Comparison of ENCODE assay signal across 8 cellular contexts in genomic region chr16:4261557-4262172, GRCh38. TPM values are rescaled to one million over a fixed set of nuclear protein-coding genes. Genes with fewer than 3 reads are reported as not detected.
DNase-seq lines count a peak whose midpoint lies in the region; ATAC-seq and TF ChIP-seq lines count a peak whose summit lies in the region.

No MANE protein-coding gene starts in this region.

- peaks cover 47% of the 10 kb centered on the region for H3K36me3 Mint-ChIP-seq in brain
- H3K36me3 Mint-ChIP-seq in mesothelial cell of epicardium, result peaks cover 17% of the 10 kb centered on the region

- TF ChIP-seq CTCF in brain (conservative IDR thresholded peaks at IDR 0.05), result peak; percentile 59 to 87
- TF ChIP-seq CTCF in mesothelial cell of epicardium (IDR thresholded peaks at IDR 0.05; ENCODE audit: unreplicated experiment), result peak; percentile 86

- ATAC-seq in GM19324 (IDR thresholded peaks at IDR 0.05; ENCODE audit: low FRiP score, unreplicated experiment), result no peak
- no peak for ATAC-seq in HG03521 (IDR thresholded peaks at IDR 0.05; ENCODE audit: unreplicated experiment)
- no peak for ATAC-seq in HG02678 (IDR thresholded peaks at IDR 0.05; ENCODE audit: unreplicated experiment)

- H3K27ac Mint-ChIP-seq in brain, result peak overlapping the region in 3 of 5 experiments; percentile 61 to 78 (median 69)
- peak overlapping the region; percentile 43 for H3K27ac Mint-ChIP-seq in mesothelial cell of epicardium

- H3K27me3 Mint-ChIP-seq in brain (no peaks in the 10 kb centered on the region), mesothelial cell of epicardium (ENCODE audit: low read depth) (no peaks in the 10 kb centered on the region)

- H3K4me3 Mint-ChIP-seq in brain (no peak overlapping the region), mesothelial cell of epicardium (no peak overlapping the region)

- DNase-seq in NCI-H1694 (lab: John Stamatoyannopoulos, UW) (peak; percentile 30), NCI-H1694 treated with DMSO at 0.1 percent for 48 hours (lab: John Stamatoyannopoulos, UW) (no peak), RPMI8226 (peak; percentile 44), mesothelial cell of epicardium (ENCODE audit: low spot score in 2 of 2, unreplicated experiment in 2 of 2) (peak; percentile 43 to 77)

- peaks cover 6% of the 10 kb centered on the region for H3K4me1 Mint-ChIP-seq in brain
- H3K4me1 Mint-ChIP-seq in mesothelial cell of epicardium, result peaks cover 12% of the 10 kb centered on the region

- H3K9me3 Mint-ChIP-seq in brain (no peaks in the 10 kb centered on the region), mesothelial cell of epicardium (no peaks in the 10 kb centered on the region)

RNA-seq across cellular contexts. Expression of gene TFAP4, which starts 11.2 kb away (rescaled TPM):
- polyA plus RNA-seq in brain (ENCODE audit: insufficient read depth, low read depth, low replicate concordance), result 12.2 TPM
- 28.8 to 33.7 TPM (median 29.5 TPM) in 3 replicates for total RNA-seq in mesothelial cell of epicardium

RNA-seq across cellular contexts. Expression of gene SRL, which starts 19.8 kb away (rescaled TPM):
- 3.7 TPM for polyA plus RNA-seq in brain (ENCODE audit: insufficient read depth, low read depth, low replicate concordance)
- total RNA-seq in mesothelial cell of epicardium, result 1.7 to 1.8 TPM (median 1.8 TPM) in 3 replicates

RNA-seq across cellular contexts. Expression of gene GLIS2, which starts 54.2 kb away (rescaled TPM):
- polyA plus RNA-seq in brain (ENCODE audit: insufficient read depth, low read depth, low replicate concordance), result 17.2 TPM
- 78.2 to 80.3 TPM (median 79.6 TPM) in 3 replicates for total RNA-seq in mesothelial cell of epicardium
